ENCODE assay signal across 1 cellular context in genomic region chr19:43600326-43600725, GRCh38. TPM values are rescaled to one million over a fixed set of nuclear protein-coding genes. Genes with fewer than 3 reads are reported as not detected.
"Had no signal": no experiment of that assay in that cellular context is flagged by ENCODE, and none has a peak within 500 bp of the region (broad histone marks: within the 10 kb centered on the region; RNA-seq: fewer than 3 reads in every experiment).

No MANE protein-coding gene starts in this region.

RNA-seq across cellular contexts. Expression of gene PINLYP, which starts 24.7 kb away (rescaled TPM):
- total RNA-seq: MCF 10A had no signal
